In the genomic region with DNA sequence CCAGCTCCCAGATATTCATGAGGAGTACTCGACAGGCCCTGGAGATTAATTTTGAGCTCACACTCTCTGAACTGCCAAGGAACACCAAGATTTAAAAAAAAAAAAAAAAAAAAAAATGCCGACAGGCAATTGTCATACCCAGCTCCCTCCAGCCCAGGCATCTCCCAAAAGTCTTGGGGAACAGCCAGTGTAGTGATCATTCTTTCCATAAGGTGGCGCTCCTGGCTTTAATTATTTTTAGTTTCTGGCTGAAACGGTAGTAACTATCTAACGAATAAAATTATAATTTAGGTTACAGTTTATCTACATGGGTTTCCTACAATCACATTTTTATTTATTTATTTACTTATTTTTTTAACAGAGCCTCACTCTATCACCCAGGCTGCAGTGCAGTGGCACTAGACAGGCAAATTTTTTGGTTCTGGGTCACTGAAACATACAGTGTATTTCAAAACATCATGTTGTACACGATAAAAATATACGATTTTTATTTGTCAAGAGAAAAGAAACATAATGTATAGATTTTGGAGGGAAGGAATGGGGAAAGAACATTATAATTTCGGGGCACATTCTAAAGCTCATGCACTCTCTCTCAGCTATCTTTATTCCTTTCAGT, we compare ENCODE assay signal across 8 cellular contexts.
DNase-seq lines count a peak whose midpoint lies in the region; ATAC-seq and TF ChIP-seq lines count a peak whose summit lies in the region.

No MANE protein-coding gene starts in this region.

- H3K4me1 Mint-ChIP-seq in HFFc6 (ENCODE audit: low read depth), result peaks cover 10% of the 10 kb centered on the region

- H3K36me3 ChIP-seq in Panc1 (ENCODE audit: control insufficient read depth, insufficient read depth, low read length) (no peaks in the 10 kb centered on the region), lung (ENCODE audit: control insufficient read depth in 2 of 2, insufficient read depth in 2 of 2, low read length in 2 of 2) (peaks cover 5 to 25% of the 10 kb centered on the region in 2 donors)

- H3K4me3 ChIP-seq in Panc1 (ENCODE audit: low read depth in 2 of 2, low read length in 2 of 2), result no peak overlapping the region
- H3K4me3 ChIP-seq in lung, result no peak overlapping the region

- ATAC-seq in Panc1, result no peak
- no peak for ATAC-seq in lung (ENCODE audit: insufficient read depth, low FRiP score)
- no peak for ATAC-seq in GM18498 (IDR thresholded peaks at IDR 0.05; ENCODE audit: unreplicated experiment)
- ATAC-seq in GM19395 (IDR thresholded peaks at IDR 0.05; ENCODE audit: unreplicated experiment), result no peak
- no peak for ATAC-seq in HG02840 (IDR thresholded peaks at IDR 0.05; ENCODE audit: low FRiP score, unreplicated experiment)

- no peaks in the 10 kb centered on the region for H3K9me3 Mint-ChIP-seq in HFFc6

- CTCF ChIA-PET in Panc1 (lab: Charles Lee), result interaction anchor here (0.6 kb wide), 2 partner anchors 472 to 1919 kb away, joined by 7 to 22 read pairs; no protein-coding TSS in a partner anchor

- no peak overlapping the region for H3K27ac ChIP-seq in Panc1 (ENCODE audit: low read length)
- no peak overlapping the region for H3K27ac ChIP-seq in lung (ENCODE audit: low read depth in 1 of 2, low read length in 1 of 2)

- no TSS peak for BruUV-seq in Panc1 (replicated peaks; lab: Mats Ljungman, UMichigan)

- intact Hi-C loops in Panc1 (cut with micrococcal nuclease; ENCODE audit: unreplicated experiment), result loop anchor here (5.0 kb wide), 2 partner anchors 907 to 1202 kb away; no protein-coding TSS in a partner anchor

- no peak overlapping the region for H3K4me3 Mint-ChIP-seq in HFFc6

- H3K4me1 ChIP-seq in Panc1 (ENCODE audit: control insufficient read depth, insufficient read depth, low read length) (no peaks in the 10 kb centered on the region), lung (ENCODE audit: control insufficient read depth in 2 of 2, insufficient read depth in 2 of 2, low read length in 2 of 2) (peaks cover 0 to 1% of the 10 kb centered on the region in 2 donors)

- H3K9me3 ChIP-seq in Panc1 (ENCODE audit: control insufficient read depth, insufficient read depth, low read depth, low read length) (no peaks in the 10 kb centered on the region), lung (ENCODE audit: control insufficient read depth in 2 of 2, insufficient read depth in 1 of 2, low read length in 1 of 2) (no peaks in the 10 kb centered on the region)

- no peaks in the 10 kb centered on the region for H3K36me3 Mint-ChIP-seq in HFFc6 (ENCODE audit: low read depth)

- TF ChIP-seq CTCF in HFFc6 (IDR thresholded peaks at IDR 0.05) (peak; percentile 88), Panc1 (IDR thresholded peaks at IDR 0.05) (peak; percentile 74), lung (IDR thresholded peaks at IDR 0.05; ENCODE audit: control extremely low read depth, extremely low read depth) (peak; percentile 20)

- peak; percentile 30 for DNase-seq in Daoy (ENCODE audit: low read depth)
- peak; percentile 58 for DNase-seq in HFFc6
- peak; percentile 10 for DNase-seq in Panc1 (ENCODE audit: low read depth, low spot score)
- DNase-seq in dermis microvascular lymphatic vessel endothelial cell (ENCODE audit: low read depth in 2 of 2), result peak; percentile 26 to 52
- DNase-seq in lung (ENCODE audit: low spot score), result peak; percentile 57

- POLR2A ChIA-PET in Panc1 (lab: Charles Lee), result no interaction called here

- in situ Hi-C loops in Panc1 (cut with HindIII; ENCODE audit: low pct_unique_long_range_greater_than_20kb, low sequenced_read_pairs), result no loop called here

- H3K27me3 Mint-ChIP-seq in HFFc6 (ENCODE audit: insufficient read depth), result peaks cover 17% of the 10 kb centered on the region

- H3K27me3 ChIP-seq in Panc1 (ENCODE audit: control insufficient read depth, insufficient read depth, low read length) (peaks cover 4% of the 10 kb centered on the region; the same call in 1 of the 2 replicates), lung (ENCODE audit: control insufficient read depth, insufficient read depth) (no peaks in the 10 kb centered on the region)

- 27% methylated on average over 8 of the region's 8 CpGs for WGBS in lung, 2 donors

- no peak overlapping the region for H3K27ac Mint-ChIP-seq in HFFc6

Comparison
In these comparisons a context has a peak if more than half of its experiments do, and no peak if none do; other contexts are left out.
1. CTCF ChIP-seq: peak in every context shown above with its lines; median percentile 88 in HFFc6; 74 in Panc1; 20 in lung.